15 cellular contexts compared by ENCODE assay signal in genomic region chr5:62328772-62329491, GRCh38. TPM values are rescaled to one million over a fixed set of nuclear protein-coding genes. Genes with fewer than 3 reads are reported as not detected.
A peak's percentile ranks its signal among the peaks of the same experiment; 100 is the strongest.
DNase-seq lines count a peak whose midpoint lies in the region; ATAC-seq and TF ChIP-seq lines count a peak whose summit lies in the region.
"Had no signal": no experiment of that assay in that cellular context is flagged by ENCODE, and none has a peak within 500 bp of the region (broad histone marks: within the 10 kb centered on the region; RNA-seq: fewer than 3 reads in every experiment).

No MANE protein-coding gene starts in this region.

- H3K9ac ChIP-seq in SU-DHL-6 (ENCODE audit: low read length) = no peak overlapping the region

- H3K27me3 Mint-ChIP-seq in stimulated activated naive CD8-positive, alpha-beta T cell treated with anti-CD3 and anti-CD28 coated beads, Interleukin-15, Interleukin-2, amounts not matched to agents 100 ng/mL and 50 ng/mL, for 24 hours = no peaks in the 10 kb centered on the region
- H3K27me3 Mint-ChIP-seq in Calu3 (ENCODE audit: unreplicated experiment) = no peaks in the 10 kb centered on the region

- peaks cover 6% of the 10 kb centered on the region; the same call in 1 of the 2 replicates for H3F3A ChIP-seq in SU-DHL-6 (ENCODE audit: insufficient read depth)

- H3K4me3 Mint-ChIP-seq in stimulated activated naive CD8-positive, alpha-beta T cell treated with anti-CD3 and anti-CD28 coated beads, Interleukin-15, Interleukin-2, amounts not matched to agents 100 ng/mL and 50 ng/mL, for 24 hours = no peak overlapping the region
- H3K4me3 Mint-ChIP-seq in Calu3 (ENCODE audit: low read depth, unreplicated experiment) = no peak overlapping the region

- peaks cover 97% of the 10 kb centered on the region for H3K79me2 ChIP-seq in SU-DHL-6 (ENCODE audit: insufficient read depth, low read length)

- H3K27me3 ChIP-seq in SU-DHL-6 (ENCODE audit: low read length) = no peaks in the 10 kb centered on the region
- H3K27me3 ChIP-seq: SJSA1 had no signal

- no peaks in the 10 kb centered on the region for H3K9me2 ChIP-seq in SU-DHL-6 (replicated peaks; ENCODE audit: insufficient read depth, low read length)

- peak overlapping the region; percentile 47 for H3K27ac Mint-ChIP-seq in stimulated activated naive CD8-positive, alpha-beta T cell treated with anti-CD3 and anti-CD28 coated beads, Interleukin-15, Interleukin-2, amounts not matched to agents 100 ng/mL and 50 ng/mL, for 24 hours
- H3K27ac Mint-ChIP-seq in Calu3 (ENCODE audit: unreplicated experiment) = no peak overlapping the region

- peaks cover 92% of the 10 kb centered on the region for H3K4me1 Mint-ChIP-seq in stimulated activated naive CD8-positive, alpha-beta T cell treated with anti-CD3 and anti-CD28 coated beads, Interleukin-15, Interleukin-2, amounts not matched to agents 100 ng/mL and 50 ng/mL, for 24 hours (ENCODE audit: low read depth)
- H3K4me1 Mint-ChIP-seq in Calu3 (ENCODE audit: low read depth, unreplicated experiment) = peaks cover 19% of the 10 kb centered on the region

- no peaks in the 10 kb centered on the region for H3K9me3 ChIP-seq in SU-DHL-6 (ENCODE audit: insufficient read depth, low read length)
- H3K9me3 ChIP-seq: SJSA1 had no signal

- peaks cover 24% of the 10 kb centered on the region for H4K20me1 ChIP-seq in SU-DHL-6 (ENCODE audit: low read depth, low read length)

- H3K36me3 Mint-ChIP-seq in stimulated activated naive CD8-positive, alpha-beta T cell treated with anti-CD3 and anti-CD28 coated beads, Interleukin-15, Interleukin-2, amounts not matched to agents 100 ng/mL and 50 ng/mL, for 24 hours (ENCODE audit: low read depth) = peaks cover 53% of the 10 kb centered on the region
- H3K36me3 Mint-ChIP-seq in Calu3 (ENCODE audit: insufficient read depth, unreplicated experiment) = peaks cover 19% of the 10 kb centered on the region

- no peak overlapping the region for H3K4me3 ChIP-seq in SU-DHL-6 (ENCODE audit: insufficient read depth, low read length, poor library complexity, severe bottlenecking)
- H3K4me3 ChIP-seq: SJSA1 had no signal

- intact Hi-C loops in Calu3 (cut with micrococcal nuclease; ENCODE audit: unreplicated experiment) = no loop called here

- no peaks in the 10 kb centered on the region for H3K9me3 Mint-ChIP-seq in stimulated activated naive CD8-positive, alpha-beta T cell treated with anti-CD3 and anti-CD28 coated beads, Interleukin-15, Interleukin-2, amounts not matched to agents 100 ng/mL and 50 ng/mL, for 24 hours
- no peaks in the 10 kb centered on the region for H3K9me3 Mint-ChIP-seq in Calu3 (ENCODE audit: low read depth, unreplicated experiment)

- H3K36me3 ChIP-seq in SU-DHL-6 (ENCODE audit: low read length) = no peaks in the 10 kb centered on the region

- peak overlapping the region; percentile 5 for H3K4me2 ChIP-seq in SU-DHL-6 (ENCODE audit: low read depth, low read length, poor library complexity, severe bottlenecking)

- H3K27ac ChIP-seq in SU-DHL-6 (ENCODE audit: low read depth, low read length) = no peak overlapping the region
- peak overlapping the region; percentile 72 for H3K27ac ChIP-seq in temporal lobe (ENCODE audit: low read depth, low read length)
- H3K27ac ChIP-seq: SJSA1, VCaP had no signal

- BruUV-seq in Calu3 (replicated peaks; lab: Mats Ljungman, UMichigan) = no TSS peak

- CTCF ChIA-PET in Calu3 (lab: Charles Lee) = no interaction called here

- no peak overlapping the region for H2AFZ ChIP-seq in SU-DHL-6 (ENCODE audit: low read depth, low read length, severe bottlenecking)

- no peak for ATAC-seq in stimulated activated naive CD8-positive, alpha-beta T cell treated with anti-CD3 and anti-CD28 coated beads, Interleukin-15, Interleukin-2, amounts not matched to agents 100 U/mL and 50 U/mL, for 24 hours
- ATAC-seq: left cardiac atrium had no signal

- DNase-seq in stimulated activated naive CD8-positive, alpha-beta T cell treated with anti-CD3 and anti-CD28 coated beads, Interleukin-15, Interleukin-2, amounts not matched to agents 100 U/mL and 50 U/mL, for 24 hours = no peak
- DNase-seq in globus pallidus (ENCODE audit: low spot score) = peak; percentile 60
- no peak for DNase-seq in OCI-M1 (lab: John Stamatoyannopoulos, UW)
- no peak for DNase-seq in Calu3
- no peak for DNase-seq in AG08395 (ENCODE audit: low spot score)
- DNase-seq: erythroblast, GOT3, left cardiac atrium, NCI-H345, trophoblast cell had no signal

- TF ChIP-seq CTCF in SU-DHL-6 (IDR thresholded peaks at IDR 0.05; ENCODE audit: insufficient read depth, low read length, poor library complexity, severe bottlenecking) (no peak), Calu3 (IDR thresholded peaks at IDR 0.05; ENCODE audit: unreplicated experiment) (no peak)

RNA-seq across cellular contexts. Expression of gene KIF2A, which starts 22.9 kb away (rescaled TPM):
- 274 TPM for total RNA-seq in temporal lobe
- total RNA-seq in Calu3 (2022) = 76.9 and 81.4 TPM in 2 replicates
